In genomic region chr14:34462132-34462893, GRCh38 we compare ENCODE assay signal across 8 cellular contexts. TPM values are rescaled to one million over a fixed set of nuclear protein-coding genes. Genes with fewer than 3 reads are reported as not detected.
DNase-seq lines count a peak whose midpoint lies in the region; ATAC-seq and TF ChIP-seq lines count a peak whose summit lies in the region.

SPTSSA (minus strand) TSS chr14:34462240; CDS start chr14:34462207, 33 bp downstream.

- intact Hi-C loops in head of caudate nucleus (cut with DNase I) = loop anchor here (5.0 to 10.0 kb wide), 2 partner anchors 75 to 162 kb away; partner anchors contain the start of gene EAPP
- intact Hi-C loops in tibial artery (cut with DNase I; ENCODE audit: low total_unique reads) = loop anchor here (5.0 to 10.0 kb wide), 2 partner anchors 72 to 520 kb away; partner anchors contain the start of genes EAPP and SRP54

- peak within 1 kb of the TSS; percentile 71 for H3K4me2 ChIP-seq in SU-DHL-6 (ENCODE audit: low read depth, low read length, poor library complexity, severe bottlenecking)
- peak within 1 kb of the TSS; percentile 90 for H3K4me2 ChIP-seq in parathyroid adenoma (ENCODE audit: low read length)

- no peaks in the 10 kb centered on the region for H3K36me3 ChIP-seq in SU-DHL-6 (ENCODE audit: low read length)
- no peaks in the 10 kb centered on the region for H3K36me3 ChIP-seq in parathyroid adenoma (ENCODE audit: control insufficient read depth, insufficient read depth, low read length)
- H3K36me3 ChIP-seq in tibial artery = no peaks in the 10 kb centered on the region

- peak; percentile 93 for ATAC-seq in HG02678 (IDR thresholded peaks at IDR 0.05; ENCODE audit: unreplicated experiment)
- ATAC-seq in activated naive CD8-positive, alpha-beta T cell treated with anti-CD3 and anti-CD28 coated beads, Interleukin-2, amount 10 ng/mL, durations not matched to agents 7 days and 5 days (ENCODE audit: low read depth) = peak; percentile 98

- H3K27me3 Mint-ChIP-seq in activated naive CD8-positive, alpha-beta T cell treated with anti-CD3 and anti-CD28 coated beads, Interleukin-2, amount 10 ng/mL, durations not matched to agents 7 days and 5 days = no peaks in the 10 kb centered on the region

- H3K36me3 Mint-ChIP-seq in activated naive CD8-positive, alpha-beta T cell treated with anti-CD3 and anti-CD28 coated beads, Interleukin-2, amount 10 ng/mL, durations not matched to agents 7 days and 5 days = peaks cover 1% of the 10 kb centered on the region

- peak; percentile 95 for DNase-seq in GM12865 (ENCODE audit: low read depth)
- peak; percentile 82 for DNase-seq in NCI-H1105 treated with DMSO at 0.1 percent for 48 hours (lab: John Stamatoyannopoulos, UW)
- peak; percentile 92 for DNase-seq in activated naive CD8-positive, alpha-beta T cell treated with anti-CD3 and anti-CD28 coated beads, Interleukin-2, amount 10 ng/mL, durations not matched to agents 7 days and 5 days
- DNase-seq in head of caudate nucleus = peak; percentile 75 to 98 (median 95)
- DNase-seq in tibial artery = peak; percentile 88 to 97

- peaks cover 40% of the 10 kb centered on the region for H3K79me2 ChIP-seq in SU-DHL-6 (ENCODE audit: insufficient read depth, low read length)
- peaks cover 14% of the 10 kb centered on the region for H3K79me2 ChIP-seq in parathyroid adenoma

- peak within 1 kb of the TSS; percentile 89 for H3K4me3 Mint-ChIP-seq in activated naive CD8-positive, alpha-beta T cell treated with anti-CD3 and anti-CD28 coated beads, Interleukin-2, amount 10 ng/mL, durations not matched to agents 7 days and 5 days

- H3K27ac ChIP-seq in SU-DHL-6 (ENCODE audit: low read depth, low read length) = peak within 1 kb of the TSS; percentile 37; the same call in 1 of the 2 replicates
- H3K27ac ChIP-seq in parathyroid adenoma = peak within 1 kb of the TSS; percentile 53
- peak within 1 kb of the TSS; percentile 91 to 95 for H3K27ac ChIP-seq in tibial artery

- H3K9me3 Mint-ChIP-seq in activated naive CD8-positive, alpha-beta T cell treated with anti-CD3 and anti-CD28 coated beads, Interleukin-2, amount 10 ng/mL, durations not matched to agents 7 days and 5 days = no peaks in the 10 kb centered on the region

- H3K9me3 ChIP-seq in SU-DHL-6 (ENCODE audit: insufficient read depth, low read length) (no peaks in the 10 kb centered on the region), parathyroid adenoma (ENCODE audit: control insufficient read depth, low read length) (no peaks in the 10 kb centered on the region), tibial artery (no peaks in the 10 kb centered on the region)

- H2AFZ ChIP-seq in SU-DHL-6 (ENCODE audit: low read depth, low read length, severe bottlenecking) (peak within 1 kb of the TSS; percentile 93), parathyroid adenoma (peak within 1 kb of the TSS; percentile 94)

- H3K4me3 ChIP-seq in GM12865 (ENCODE audit: low read depth, low read length) (peak within 1 kb of the TSS; percentile 83), SU-DHL-6 (ENCODE audit: insufficient read depth, low read length, poor library complexity, severe bottlenecking) (peak within 1 kb of the TSS; percentile 85), parathyroid adenoma (ENCODE audit: low read depth, low read length) (peak within 1 kb of the TSS; percentile 54), tibial artery (peak within 1 kb of the TSS; percentile 69 to 94)

- H3K27me3 ChIP-seq in SU-DHL-6 (ENCODE audit: low read length) (no peaks in the 10 kb centered on the region), parathyroid adenoma (ENCODE audit: control insufficient read depth, insufficient read depth, low read length) (no peaks in the 10 kb centered on the region), tibial artery (no peaks in the 10 kb centered on the region)

- POLR2A ChIA-PET in activated naive CD8-positive, alpha-beta T cell treated with anti-CD3 and anti-CD28 coated beads, Interleukin-2, amount 10 ng/mL, durations not matched to agents 7 days and 5 days (lab: Charles Lee) = no interaction called here

- peak within 1 kb of the TSS; percentile 92 for H3K27ac Mint-ChIP-seq in activated naive CD8-positive, alpha-beta T cell treated with anti-CD3 and anti-CD28 coated beads, Interleukin-2, amount 10 ng/mL, durations not matched to agents 7 days and 5 days

- H3K4me1 ChIP-seq in parathyroid adenoma (peaks cover 2% of the 10 kb centered on the region), tibial artery (peaks cover 0 to 24% (median 11%) of the 10 kb centered on the region in 4 donors)

- H3K4me1 Mint-ChIP-seq in activated naive CD8-positive, alpha-beta T cell treated with anti-CD3 and anti-CD28 coated beads, Interleukin-2, amount 10 ng/mL, durations not matched to agents 7 days and 5 days = peaks cover 14% of the 10 kb centered on the region

- H3K9ac ChIP-seq in SU-DHL-6 (ENCODE audit: low read length) = peak within 1 kb of the TSS; percentile 70
- no peak within 1 kb of the TSS for H3K9ac ChIP-seq in parathyroid adenoma

- TF ChIP-seq CTCF in GM12865 (IDR thresholded peaks at IDR 0.05; ENCODE audit: insufficient read depth, low read depth, low read length, missing control alignments) (no peak), SU-DHL-6 (IDR thresholded peaks at IDR 0.05; ENCODE audit: insufficient read depth, low read length, poor library complexity, severe bottlenecking) (no peak), parathyroid adenoma (IDR thresholded peaks at IDR 0.05) (no peak), tibial artery (IDR thresholded peaks at IDR 0.05) (no peak)

- no peaks in the 10 kb centered on the region for H3K9me2 ChIP-seq in SU-DHL-6 (replicated peaks; ENCODE audit: insufficient read depth, low read length)

- peaks cover 13% of the 10 kb centered on the region for H4K20me1 ChIP-seq in SU-DHL-6 (ENCODE audit: low read depth, low read length)

- peaks cover 5% of the 10 kb centered on the region; the same call in 1 of the 2 replicates for H3F3A ChIP-seq in SU-DHL-6 (ENCODE audit: insufficient read depth)

RNA-seq across cellular contexts. Expression of gene SPTSSA, which starts in this region (rescaled TPM):
- total RNA-seq in activated naive CD8-positive, alpha-beta T cell treated with anti-CD3 and anti-CD28 coated beads, Interleukin-2, amount 10 ng/mL, durations not matched to agents 7 days and 5 days = 10 to 100 TPM; 10.3 to 11.5 TPM

Comparison
In these comparisons a context has a peak if more than half of its experiments do, and no peak if none do; other contexts are left out.
1. Peak in every context shown above with its lines: DNase-seq, ATAC-seq, H3K4me3 ChIP-seq and H3K27ac ChIP-seq.
2. H3K27ac ChIP-seq: peak in every context shown above with its lines; median percentile 93 in tibial artery; 53 in parathyroid adenoma; 37 in SU-DHL-6.